In genomic region chr2:126798276-126799140, GRCh38 we compare ENCODE assay signal across 19 cellular contexts.
DNase-seq lines count a peak whose midpoint lies in the region; ATAC-seq and TF ChIP-seq lines count a peak whose summit lies in the region.
"Had no signal": no experiment of that assay in that cellular context is flagged by ENCODE, and none has a peak within 500 bp of the region (broad histone marks: within the 10 kb centered on the region; RNA-seq: fewer than 3 reads in every experiment).

No MANE protein-coding gene starts in this region.

- H3K36me3 ChIP-seq in Peyer's patch: no peaks in the 10 kb centered on the region

- no peak for ATAC-seq in right cardiac atrium
- ATAC-seq: GM23338 had no signal

- H3K27ac ChIP-seq in right cardiac atrium (ENCODE audit: low read length): no peak overlapping the region
- H3K27ac ChIP-seq in Peyer's patch: no peak overlapping the region
- H3K27ac ChIP-seq: A549, KMS-11 had no signal

- no peaks in the 10 kb centered on the region for H3K4me1 ChIP-seq in right cardiac atrium (ENCODE audit: control insufficient read depth, insufficient read depth, low read length)
- peaks cover 0 to 5% (median 0%) of the 10 kb centered on the region in 4 donors for H3K4me1 ChIP-seq in Peyer's patch
- H3K4me1 ChIP-seq: A549 had no signal

- H3K4me3 Mint-ChIP-seq in osteocyte (ENCODE audit: unreplicated experiment) (no peak overlapping the region), progenitor cell of endocrine pancreas (ENCODE audit: low read depth) (no peak overlapping the region)
- H3K4me3 Mint-ChIP-seq: B cell, GM23338 had no signal

- no peaks in the 10 kb centered on the region for H3K9me3 ChIP-seq in right cardiac atrium (ENCODE audit: control insufficient read depth, low read length)
- no peaks in the 10 kb centered on the region for H3K9me3 ChIP-seq in Peyer's patch
- H3K9me3 ChIP-seq: A549 had no signal

- H3K9me3 Mint-ChIP-seq in osteocyte (ENCODE audit: unreplicated experiment): no peaks in the 10 kb centered on the region
- H3K9me3 Mint-ChIP-seq in progenitor cell of endocrine pancreas (ENCODE audit: low read depth): no peaks in the 10 kb centered on the region
- H3K9me3 Mint-ChIP-seq: GM23338 had no signal

- no peaks in the 10 kb centered on the region for H3K36me3 Mint-ChIP-seq in osteocyte (ENCODE audit: unreplicated experiment)
- no peaks in the 10 kb centered on the region for H3K36me3 Mint-ChIP-seq in progenitor cell of endocrine pancreas (ENCODE audit: insufficient read depth)

- 69% methylated on average over 9 of the region's 9 CpGs for WGBS in right cardiac atrium

- no peaks in the 10 kb centered on the region for H3K27me3 ChIP-seq in right cardiac atrium (ENCODE audit: control insufficient read depth, insufficient read depth)
- H3K27me3 ChIP-seq in Peyer's patch: no peaks in the 10 kb centered on the region

- no peak for TF ChIP-seq CTCF in Peyer's patch (IDR thresholded peaks at IDR 0.05)
- TF ChIP-seq CTCF in osteocyte (IDR thresholded peaks at IDR 0.05): no peak
- TF ChIP-seq CTCF in progenitor cell of endocrine pancreas (IDR thresholded peaks at IDR 0.05; ENCODE audit: unreplicated experiment): no peak

- peak; percentile 19 for DNase-seq in cardiac septum (ENCODE audit: low spot score)
- DNase-seq in right cardiac atrium: no peak
- DNase-seq in Peyer's patch: peak in 2 of 3 donors; percentile 7 to 27
- peak; percentile 78 for DNase-seq in osteocyte (ENCODE audit: extremely low spot score, unreplicated experiment)
- DNase-seq in ureter (ENCODE audit: low spot score): peak; percentile 37
- DNase-seq in progenitor cell of endocrine pancreas (ENCODE audit: low spot score, unreplicated experiment): no peak
- no peak for DNase-seq in T1000 (lab: John Stamatoyannopoulos, UW)
- DNase-seq: EL, GF-D8, HCEC 1CT, IMR-90, NCI-H1092 treated with DMSO at 0.1 percent for 48 hours, NCI-H2029 treated with DMSO at 0.1 percent for 48 hours, NCI-H2171 treated with DMSO at 0.1 percent for 48 hours, NCI-H526 had no signal

- H3K4me3 ChIP-seq in right cardiac atrium (ENCODE audit: low read length): no peak overlapping the region
- no peak overlapping the region for H3K4me3 ChIP-seq in Peyer's patch
- H3K4me3 ChIP-seq: A549, GM23338 had no signal

- intact Hi-C loops in cardiac septum (cut with DNase I) (no loop called here), right cardiac atrium (cut with DNase I) (no loop called here)

- no peak for TF ChIP-seq POLR2A in Peyer's patch (IDR thresholded peaks at IDR 0.05)

- H3K27me3 Mint-ChIP-seq in osteocyte (ENCODE audit: unreplicated experiment) (peaks cover 14% of the 10 kb centered on the region), progenitor cell of endocrine pancreas (peaks cover 17% of the 10 kb centered on the region)

- H3K27ac Mint-ChIP-seq in osteocyte (ENCODE audit: unreplicated experiment) (no peak overlapping the region), progenitor cell of endocrine pancreas (no peak overlapping the region)
- H3K27ac Mint-ChIP-seq: B cell, GM23338 had no signal

- H3K4me1 Mint-ChIP-seq in osteocyte (ENCODE audit: unreplicated experiment) (no peaks in the 10 kb centered on the region), progenitor cell of endocrine pancreas (ENCODE audit: low read depth) (no peaks in the 10 kb centered on the region)
- H3K4me1 Mint-ChIP-seq: B cell had no signal

Comparison
In these comparisons a context has a peak if more than half of its experiments do, and no peak if none do; other contexts are left out.
1. DNase-seq: peak in cardiac septum (single experiment), Peyer's patch (2 of 3), osteocyte (single experiment) and ureter (single experiment); none in right cardiac atrium (0 of 3), progenitor cell of endocrine pancreas (single experiment) and T1000 (single experiment).